28 cellular contexts compared by ENCODE assay signal in genomic region chr14:24062216-24062980, GRCh38. TPM values are rescaled to one million over a fixed set of nuclear protein-coding genes. Genes with fewer than 3 reads are reported as not detected.
"Had no signal": no experiment of that assay in that cellular context is flagged by ENCODE, and none has a peak within 500 bp of the region (broad histone marks: within the 10 kb centered on the region; RNA-seq: fewer than 3 reads in every experiment).

No MANE protein-coding gene starts in this region.

- H3K4me1 ChIP-seq: gastrocnemius medialis, prostate gland, uterus had no signal

- H3K4me3 ChIP-seq: esophagus muscularis mucosa, gastrocnemius medialis, mucosa of descending colon, prostate gland, transverse colon, uterus had no signal

- H3K27me3 ChIP-seq: brain microvascular endothelial cell, gastrocnemius medialis, transverse colon, uterus had no signal

- H3K27ac ChIP-seq: brain microvascular endothelial cell, esophagus muscularis mucosa, gastrocnemius medialis, prostate gland, transverse colon, uterus had no signal

- H3K36me3 ChIP-seq: brain microvascular endothelial cell, esophagus muscularis mucosa, gastrocnemius medialis, prostate gland, transverse colon, uterus had no signal

- DNase-seq: activated CD4-positive, alpha-beta T cell treated with anti-CD3 and anti-CD28 coated beads, Interleukin-2, amount 10 ng/mL, durations not matched to agents 7 days and 5 days; activated CD8-positive, alpha-beta memory T cell treated with anti-CD3 and anti-CD28 coated beads, Interleukin-2, amount 10 ng/mL, durations not matched to agents 7 days and 5 days; activated CD8-positive, alpha-beta T cell treated with anti-CD3 and anti-CD28 coated beads for 36 hours; activated effector memory CD4-positive, alpha-beta T cell treated with anti-CD3 and anti-CD28 coated beads, Interleukin-2, amount 50 U/mL, for 16 hours; activated T-cell treated with anti-CD3 and anti-CD28 coated beads for 4 hours; aorta; brain microvascular endothelial cell; caudate nucleus; dermis blood vessel endothelial cell; effector memory CD8-positive, alpha-beta T cell; gastrocnemius medialis; hippocampal formation; left ventricle myocardium superior; mesenchymal stem cell; naive B cell; stimulated activated CD4-positive, alpha-beta T cell treated with anti-CD3 and anti-CD28 coated beads, Interleukin-15, amount 100 ng/mL, for 24 hours; stimulated activated CD8-positive, alpha-beta memory T cell treated with anti-CD3 and anti-CD28 coated beads, Interleukin-4, amount 100 ng/mL, for 48 hours; stimulated activated naive B cell treated with anti-CD40 and anti-IgM and Interleukin-4, amounts not matched to agents 10 μg/mL and 1 μg/mL and 100 μg/mL, for 72 hours; T-helper 17 cell had no signal

- H3K9me3 ChIP-seq: esophagus muscularis mucosa, gastrocnemius medialis, mucosa of descending colon, prostate gland, transverse colon, uterus had no signal

RNA-seq across cellular contexts. Expression of gene CPNE6, which starts 9.0 kb away (rescaled TPM):
- total RNA-seq: activated CD4-positive, alpha-beta T cell treated with anti-CD3 and anti-CD28 coated beads, Interleukin-2, amount 10 ng/mL, durations not matched to agents 7 days and 5 days; activated CD8-positive, alpha-beta T cell treated with anti-CD3 and anti-CD28 coated beads for 36 hours; dermis blood vessel endothelial cell; endothelial cell of umbilical vein; gastrocnemius medialis; left ventricle myocardium superior; neural crest cell; omental fat pad; skeletal muscle tissue; T-helper 17 cell had no signal
- polyA plus RNA-seq: endothelial cell of umbilical vein had no signal

RNA-seq across cellular contexts. Expression of gene CARMIL3, which starts 10.6 kb away (rescaled TPM):
- total RNA-seq: dermis blood vessel endothelial cell, endothelial cell of umbilical vein had no signal
